Comparison of ENCODE assay signal across 14 cellular contexts in the genomic region with DNA sequence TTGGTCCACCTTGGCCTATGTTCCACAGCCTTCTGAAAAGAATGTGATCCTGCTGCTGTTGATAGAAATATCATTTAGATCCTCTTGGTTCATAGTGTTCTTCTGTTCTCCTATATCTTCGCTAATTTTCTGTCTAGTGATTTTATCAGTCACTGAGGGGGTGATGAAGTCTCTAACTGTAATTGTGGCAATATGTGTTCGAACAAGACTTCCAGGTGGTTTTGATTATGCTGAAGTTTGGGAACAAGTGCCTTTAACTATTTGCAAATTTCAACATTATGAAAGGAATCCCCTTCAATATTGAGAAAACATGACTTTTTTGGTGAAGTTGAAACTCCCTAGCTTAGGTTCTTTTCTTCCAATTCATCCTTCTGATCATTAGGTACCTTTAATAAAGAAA.
DNase-seq lines count a peak whose midpoint lies in the region; ATAC-seq and TF ChIP-seq lines count a peak whose summit lies in the region.
"Had no signal": no experiment of that assay in that cellular context is flagged by ENCODE, and none has a peak within 500 bp of the region (broad histone marks: within the 10 kb centered on the region; RNA-seq: fewer than 3 reads in every experiment).

No MANE protein-coding gene starts in this region.

- H4K20me1 ChIP-seq in PC-3 (ENCODE audit: low read length): no peaks in the 10 kb centered on the region
- H4K20me1 ChIP-seq: BLaER1 had no signal

- H3K9me3 ChIP-seq in PC-3 (ENCODE audit: low read length): no peaks in the 10 kb centered on the region
- H3K9me3 ChIP-seq in CD4-positive, alpha-beta memory T cell (ENCODE audit: control insufficient read depth in 1 of 2, low read length in 2 of 2): no peaks in the 10 kb centered on the region
- H3K9me3 ChIP-seq: BLaER1 had no signal

- CTCF ChIA-PET in PC-3 (lab: Charles Lee): no interaction called here
- CTCF ChIA-PET in CD4-positive, alpha-beta memory T cell (lab: Charles Lee; ENCODE audit: partially characterized antibody): no interaction called here

- POLR2A ChIA-PET in PC-3 (lab: Charles Lee; ENCODE audit: unreplicated experiment): no interaction called here
- POLR2A ChIA-PET in CD4-positive, alpha-beta memory T cell (lab: Charles Lee; ENCODE audit: partially characterized antibody): no interaction called here

- no peaks in the 10 kb centered on the region for H3K9me3 Mint-ChIP-seq in nephron progenitor cell
- peaks cover 0 to 5% (median 0%) of the 10 kb centered on the region in 8 donors for H3K9me3 Mint-ChIP-seq in CD4-positive, alpha-beta memory T cell

- H3K79me2 ChIP-seq in PC-3 (ENCODE audit: low read length): no peaks in the 10 kb centered on the region

- no peak for ATAC-seq in PC-3

- no peaks in the 10 kb centered on the region for H3K36me3 Mint-ChIP-seq in nephron progenitor cell (ENCODE audit: low read depth)
- no peaks in the 10 kb centered on the region for H3K36me3 Mint-ChIP-seq in CD4-positive, alpha-beta memory T cell

- no peak overlapping the region for H3K4me3 ChIP-seq in PC-3 (ENCODE audit: low read length)
- no peak overlapping the region for H3K4me3 ChIP-seq in CD4-positive, alpha-beta memory T cell (ENCODE audit: low read length in 2 of 2)
- H3K4me3 ChIP-seq: BLaER1 had no signal

- no peak overlapping the region for H3K9ac ChIP-seq in PC-3 (ENCODE audit: low read length)
- H3K9ac ChIP-seq: BLaER1 had no signal

- H3K4me3 Mint-ChIP-seq in nephron progenitor cell: no peak overlapping the region
- H3K4me3 Mint-ChIP-seq in CD4-positive, alpha-beta memory T cell: no peak overlapping the region

- H3K4me1 Mint-ChIP-seq in nephron progenitor cell: peaks cover 38% of the 10 kb centered on the region
- no peaks in the 10 kb centered on the region for H3K4me1 Mint-ChIP-seq in CD4-positive, alpha-beta memory T cell

- H3K27me3 ChIP-seq in PC-3 (ENCODE audit: low read length): no peaks in the 10 kb centered on the region
- no peaks in the 10 kb centered on the region for H3K27me3 ChIP-seq in CD4-positive, alpha-beta memory T cell (ENCODE audit: insufficient read depth, low read length)
- H3K27me3 ChIP-seq: BLaER1 had no signal

- peak overlapping the region; percentile 85 for H3K27ac Mint-ChIP-seq in nephron progenitor cell
- H3K27ac Mint-ChIP-seq in CD4-positive, alpha-beta memory T cell: no peak overlapping the region

- no peak overlapping the region for H2AFZ ChIP-seq in PC-3 (ENCODE audit: low read length)

- no peak overlapping the region for H3K27ac ChIP-seq in PC-3 (ENCODE audit: low read length)
- no peak overlapping the region for H3K27ac ChIP-seq in CD4-positive, alpha-beta memory T cell (ENCODE audit: low read depth, low read length)
- H3K27ac ChIP-seq: BLaER1, HL-60 had no signal

- BruUV-seq in PC-3 (replicated peaks; lab: Mats Ljungman, UMichigan): no TSS peak

- no peak overlapping the region for H3K4me2 ChIP-seq in PC-3 (ENCODE audit: low read length)
- H3K4me2 ChIP-seq: BLaER1 had no signal

- intact Hi-C loops in PC-3 (cut with micrococcal nuclease) (no loop called here), posterior vena cava (cut with DNase I) (no loop called here)
- intact Hi-C loops in CD4-positive, alpha-beta memory T cell (cut with micrococcal nuclease): no loop called here

- DNase-seq in H4 (ENCODE audit: low spot score) (peak; percentile 0), PC-3 (peak; percentile 0), fibroblast of gingiva (ENCODE audit: low read depth) (peak; percentile 19), nephron progenitor cell (no peak), COLO668 (lab: John Stamatoyannopoulos, UW; ENCODE audit: unreplicated experiment) (no peak), posterior vena cava (ENCODE audit: low spot score) (no peak), occipital lobe (lab: John Stamatoyannopoulos, UW) (no peak)
- no peak for DNase-seq in CD4-positive, alpha-beta memory T cell
- DNase-seq: AML-193, Calu3, DMS 273 treated with DMSO at 0.1 percent for 48 hours, HCEC 1CT had no signal

- TF ChIP-seq CTCF in PC-3 (conservative IDR thresholded peaks at IDR 0.05; ENCODE audit: low read depth, low read length): no peak
- TF ChIP-seq CTCF in nephron progenitor cell (IDR thresholded peaks at IDR 0.05): no peak

- H3K9me2 ChIP-seq in PC-3 (replicated peaks; ENCODE audit: low read length): no peaks in the 10 kb centered on the region

- H3F3A ChIP-seq in PC-3 (ENCODE audit: low read length, unreplicated experiment): no peaks in the 10 kb centered on the region

- no peaks in the 10 kb centered on the region for H3K4me1 ChIP-seq in PC-3 (ENCODE audit: insufficient read depth, low read length)
- H3K4me1 ChIP-seq in CD4-positive, alpha-beta memory T cell (ENCODE audit: insufficient read depth, low read length): no peaks in the 10 kb centered on the region
- H3K4me1 ChIP-seq: BLaER1 had no signal

- no peaks in the 10 kb centered on the region for H3K36me3 ChIP-seq in PC-3 (ENCODE audit: low read depth, low read length)
- H3K36me3 ChIP-seq in CD4-positive, alpha-beta memory T cell (ENCODE audit: insufficient read depth, low read length): no peaks in the 10 kb centered on the region
- H3K36me3 ChIP-seq: BLaER1 had no signal

- H3K27me3 Mint-ChIP-seq in nephron progenitor cell (ENCODE audit: low read depth, poor library complexity): no peaks in the 10 kb centered on the region
- peaks cover 21% of the 10 kb centered on the region in 2 donors for H3K27me3 Mint-ChIP-seq in CD4-positive, alpha-beta memory T cell

Comparison
In these comparisons a context has a peak if more than half of its experiments do, and no peak if none do; other contexts are left out.
1. DNase-seq: peak in H4 (single experiment), PC-3 (single experiment) and fibroblast of gingiva (single experiment); none in nephron progenitor cell (single experiment), CD4-positive, alpha-beta memory T cell (0 of 5), COLO668 (single experiment), posterior vena cava (single experiment) and occipital lobe (single experiment).